8 cellular contexts compared by ENCODE assay signal in genomic region chr10:83871486-83872081, GRCh38.
A peak's percentile ranks its signal among the peaks of the same experiment; 100 is the strongest.
DNase-seq lines count a peak whose midpoint lies in the region; ATAC-seq, FAIRE-seq and TF ChIP-seq lines count a peak whose summit lies in the region.

No MANE protein-coding gene starts in this region.

- no peaks in the 10 kb centered on the region for H3K27me3 ChIP-seq in endothelial cell of umbilical vein (ENCODE audit: control insufficient read depth in 2 of 2, insufficient read depth in 2 of 2, low read length in 2 of 2)

- ATAC-seq in GM19438 (IDR thresholded peaks at IDR 0.05; ENCODE audit: low read depth, unreplicated experiment) (peak; percentile 97), HG03457 (IDR thresholded peaks at IDR 0.05; ENCODE audit: unreplicated experiment) (peak; percentile 98)
- ATAC-seq in activated CD8-positive, alpha-beta T cell treated with anti-CD3 and anti-CD28 coated beads, Interleukin-2, amount 10 ng/mL, durations not matched to agents 7 days and 5 days = peak; percentile 83
- peak; percentile 60 for ATAC-seq in stimulated activated memory B cell treated with anti-CD40 and anti-IgM and Interleukin-4, amounts not matched to agents 10 μg/mL and 1 μg/mL and 100 μg/mL, for 72 hours

- H3K36me3 ChIP-seq in endothelial cell of umbilical vein (ENCODE audit: control insufficient read depth in 2 of 2, extremely low read depth in 1 of 2, insufficient read depth in 2 of 2, low read length in 2 of 2) = no peaks in the 10 kb centered on the region

- intact Hi-C loops in endothelial cell of umbilical vein (cut with micrococcal nuclease) = loop anchor here (1.0 to 10.0 kb wide), 7 partner anchors 307 to 1075 kb away; no protein-coding TSS in a partner anchor

- no peak overlapping the region for H2AFZ ChIP-seq in endothelial cell of umbilical vein (ENCODE audit: low read depth, low read length)

- no peak overlapping the region for H3K27ac ChIP-seq in endothelial cell of umbilical vein (ENCODE audit: insufficient read depth, low read depth, low read length)

- no peak overlapping the region for H3K4me3 Mint-ChIP-seq in activated CD8-positive, alpha-beta T cell treated with anti-CD3 and anti-CD28 coated beads, Interleukin-2, amount 10 ng/mL, durations not matched to agents 7 days and 5 days
- H3K4me3 Mint-ChIP-seq in stimulated activated memory B cell treated with anti-CD40 and anti-IgM and Interleukin-4, amounts not matched to agents 10 μg/mL and 1 μg/mL and 100 μg/mL, for 72 hours = no peak overlapping the region

- H3K9me3 Mint-ChIP-seq in activated CD8-positive, alpha-beta T cell treated with anti-CD3 and anti-CD28 coated beads, Interleukin-2, amount 10 ng/mL, durations not matched to agents 7 days and 5 days (ENCODE audit: insufficient read depth) = no peaks in the 10 kb centered on the region
- H3K9me3 Mint-ChIP-seq in stimulated activated memory B cell treated with anti-CD40 and anti-IgM and Interleukin-4, amounts not matched to agents 10 μg/mL and 1 μg/mL and 100 μg/mL, for 72 hours = no peaks in the 10 kb centered on the region

- no peaks in the 10 kb centered on the region for H4K20me1 ChIP-seq in endothelial cell of umbilical vein (replicated peaks; ENCODE audit: control insufficient read depth, extremely low read depth, insufficient read depth, low read length)

- POLR2A ChIA-PET in activated CD8-positive, alpha-beta T cell treated with anti-CD3 and anti-CD28 coated beads, Interleukin-2, amount 10 ng/mL, durations not matched to agents 7 days and 5 days (lab: Charles Lee) = no interaction called here
- POLR2A ChIA-PET in endothelial cell of umbilical vein (lab: Charles Lee) = no interaction called here

- H3K4me3 ChIP-seq in endothelial cell of umbilical vein (replicated peaks in 1 of 3; ENCODE audit: insufficient read depth in 1 of 3, low read depth in 1 of 3, low read length in 3 of 3) = no peak overlapping the region

- dilution Hi-C loops in endothelial cell of umbilical vein (cut with MboI; ENCODE audit: extremely low pct_ligation_motif_present, low sequenced_read_pairs) = no loop called here

- H3K4me1 ChIP-seq in endothelial cell of umbilical vein (ENCODE audit: control insufficient read depth, extremely low read depth, insufficient read depth, low read length) = no peaks in the 10 kb centered on the region

- DNase-seq in Caki2 (ENCODE audit: low read depth) (peak; percentile 53), NCI-H82 (lab: John Stamatoyannopoulos, UW) (peak; percentile 87), endothelial cell of umbilical vein (ENCODE audit: low read depth, low spot score) (peak; percentile 69), myocyte (ENCODE audit: low read depth) (peak; percentile 71)
- peak; percentile 68 for DNase-seq in activated CD8-positive, alpha-beta T cell treated with anti-CD3 and anti-CD28 coated beads, Interleukin-2, amount 10 ng/mL, durations not matched to agents 7 days and 5 days

- H3K4me1 Mint-ChIP-seq in activated CD8-positive, alpha-beta T cell treated with anti-CD3 and anti-CD28 coated beads, Interleukin-2, amount 10 ng/mL, durations not matched to agents 7 days and 5 days (ENCODE audit: low read depth) = no peaks in the 10 kb centered on the region
- no peaks in the 10 kb centered on the region for H3K4me1 Mint-ChIP-seq in stimulated activated memory B cell treated with anti-CD40 and anti-IgM and Interleukin-4, amounts not matched to agents 10 μg/mL and 1 μg/mL and 100 μg/mL, for 72 hours

- no peak overlapping the region for H3K4me2 ChIP-seq in endothelial cell of umbilical vein (ENCODE audit: insufficient read depth, low read length)

- in situ Hi-C loops in Caki2 (cut with HindIII; ENCODE audit: low pct_unique_long_range_greater_than_20kb, low sequenced_read_pairs) = no loop called here

- peak; percentile 86 to 92 for TF ChIP-seq CTCF in endothelial cell of umbilical vein (IDR thresholded peaks at IDR 0.05; ENCODE audit: extremely low read depth in 1 of 2, insufficient read depth in 1 of 2, low read depth in 1 of 2, low read length in 2 of 2)

- H3K27ac Mint-ChIP-seq in activated CD8-positive, alpha-beta T cell treated with anti-CD3 and anti-CD28 coated beads, Interleukin-2, amount 10 ng/mL, durations not matched to agents 7 days and 5 days = no peak overlapping the region
- no peak overlapping the region for H3K27ac Mint-ChIP-seq in stimulated activated memory B cell treated with anti-CD40 and anti-IgM and Interleukin-4, amounts not matched to agents 10 μg/mL and 1 μg/mL and 100 μg/mL, for 72 hours

- H3K79me2 ChIP-seq in endothelial cell of umbilical vein (ENCODE audit: control insufficient read depth, insufficient read depth, low read length) = no peaks in the 10 kb centered on the region

- no peak overlapping the region for H3K9ac ChIP-seq in endothelial cell of umbilical vein (replicated peaks; ENCODE audit: extremely low read depth, insufficient read depth, low read length)

- peak; percentile 90 for FAIRE-seq in endothelial cell of umbilical vein (lab: Jason Lieb, UNC)

- no peak for TF ChIP-seq POLR2A in endothelial cell of umbilical vein (IDR thresholded peaks at IDR 0.05; ENCODE audit: low read depth, low read length)

- no peaks in the 10 kb centered on the region for H3K9me3 ChIP-seq in endothelial cell of umbilical vein (replicated peaks; ENCODE audit: control insufficient read depth, insufficient read depth, low read length)

- H3K27me3 Mint-ChIP-seq in activated CD8-positive, alpha-beta T cell treated with anti-CD3 and anti-CD28 coated beads, Interleukin-2, amount 10 ng/mL, durations not matched to agents 7 days and 5 days (ENCODE audit: low read depth) = no peaks in the 10 kb centered on the region
- no peaks in the 10 kb centered on the region for H3K27me3 Mint-ChIP-seq in stimulated activated memory B cell treated with anti-CD40 and anti-IgM and Interleukin-4, amounts not matched to agents 10 μg/mL and 1 μg/mL and 100 μg/mL, for 72 hours

- no TSS peak for BruUV-seq in endothelial cell of umbilical vein (replicated peaks; lab: Mats Ljungman, UMichigan)

- H3K9me1 ChIP-seq in endothelial cell of umbilical vein (replicated peaks; ENCODE audit: control insufficient read depth, extremely low read depth, insufficient read depth, low read length) = no peaks in the 10 kb centered on the region

- no peaks in the 10 kb centered on the region for H3K36me3 Mint-ChIP-seq in activated CD8-positive, alpha-beta T cell treated with anti-CD3 and anti-CD28 coated beads, Interleukin-2, amount 10 ng/mL, durations not matched to agents 7 days and 5 days (ENCODE audit: low read depth)
- no peaks in the 10 kb centered on the region for H3K36me3 Mint-ChIP-seq in stimulated activated memory B cell treated with anti-CD40 and anti-IgM and Interleukin-4, amounts not matched to agents 10 μg/mL and 1 μg/mL and 100 μg/mL, for 72 hours

- CTCF ChIA-PET in activated CD8-positive, alpha-beta T cell treated with anti-CD3 and anti-CD28 coated beads, Interleukin-2, amount 10 ng/mL, durations not matched to agents 7 days and 5 days (lab: Charles Lee) = interaction anchor here (0.7 to 2.7 kb wide), 23 partner anchors 9 to 1979 kb away, joined by 3 to 20 read pairs (median 4); no protein-coding TSS in a partner anchor
- CTCF ChIA-PET in endothelial cell of umbilical vein (lab: Charles Lee) = interaction anchor here (0.6 to 3.2 kb wide), 87 partner anchors 9 to 1094 kb away, joined by 3 to 114 read pairs (median 4); no protein-coding TSS in a partner anchor

TF ChIP-seq in endothelial cell of umbilical vein, 7 proteins besides CTCF, POLR2A, EP300 and RAD21:
- TF ChIP-seq FOS (IDR thresholded peaks at IDR 0.05; ENCODE audit: borderline replicate concordance, insufficient read depth, low read length) (no peak), JUN (IDR thresholded peaks at IDR 0.05; ENCODE audit: borderline replicate concordance, insufficient read depth, insufficient read length, low read depth) (no peak), MYC (IDR thresholded peaks at IDR 0.05; ENCODE audit: low read depth, low read length) (no peak), GATA2 (IDR thresholded peaks at IDR 0.05; ENCODE audit: insufficient read depth, insufficient read length, low read depth, low read length) (no peak), EZH2 (IDR thresholded peaks at IDR 0.05; ENCODE audit: borderline replicate concordance, low read depth, low read length, severe bottlenecking) (no peak), MAX (IDR thresholded peaks at IDR 0.05; ENCODE audit: insufficient read depth, insufficient read length) (no peak), POLR2AphosphoS5 (IDR thresholded peaks at IDR 0.05; ENCODE audit: insufficient read depth, low read depth, low read length) (no peak)
